8 cellular contexts compared by ENCODE assay signal in genomic region chr1:208245185-208245705, GRCh38. TPM values are rescaled to one million over a fixed set of nuclear protein-coding genes. Genes with fewer than 3 reads are reported as not detected.
DNase-seq lines count a peak whose midpoint lies in the region; ATAC-seq and TF ChIP-seq lines count a peak whose summit lies in the region.

No MANE protein-coding gene starts in this region.

- WGBS in hepatocyte (ENCODE audit: low lambda C conversion rate, missing lambda C conversion rate): 15% methylated on average over 22 of the region's 22 CpGs

- peak overlapping the region; percentile 96 for H3K4me2 ChIP-seq in hepatocyte

- H4K20me1 ChIP-seq in hepatocyte (ENCODE audit: insufficient read depth, poor library complexity, severe bottlenecking): no peaks in the 10 kb centered on the region

- H3K27me3 ChIP-seq in hepatocyte: no peaks in the 10 kb centered on the region

- H3K9me3 ChIP-seq in hepatocyte (ENCODE audit: low read depth): no peaks in the 10 kb centered on the region

- TF ChIP-seq CTCF in GM10248 (IDR thresholded peaks at IDR 0.05; ENCODE audit: control extremely low read depth, extremely low read depth, low read depth, missing control alignments) (peak; percentile 78), hepatocyte (IDR thresholded peaks at IDR 0.05; ENCODE audit: poor library complexity) (peak; percentile 83)

- H3K79me2 ChIP-seq in hepatocyte: peaks cover 29% of the 10 kb centered on the region

- H2AFZ ChIP-seq in hepatocyte: peak overlapping the region; percentile 6

- H3K9me2 ChIP-seq in hepatocyte (replicated peaks; ENCODE audit: insufficient read depth): no peaks in the 10 kb centered on the region

- ATAC-seq in HG02763 (IDR thresholded peaks at IDR 0.05; ENCODE audit: unreplicated experiment) (peak; percentile 54), HG03439 (IDR thresholded peaks at IDR 0.05; ENCODE audit: unreplicated experiment) (no peak)

- H3K27ac ChIP-seq in hepatocyte: peak overlapping the region; percentile 68

- CTCF ChIA-PET in GM10248 (lab: Yijun Ruan, JAX): interaction anchor here (0.7 to 11.6 kb wide), 55 partner anchors 9 to 1002 kb away, joined by 3 to 189 read pairs (median 5); no protein-coding TSS in a partner anchor

- POLR2A ChIA-PET in GM10248 (lab: Yijun Ruan, JAX): no interaction called here

- DNase-seq in GM10248 (ENCODE audit: extremely low spot score): peak; percentile 77
- peak; percentile 95 for DNase-seq in NCI-H146 (lab: John Stamatoyannopoulos, UW)
- DNase-seq in T-helper 22 cell (ENCODE audit: low read depth): peak; percentile 33
- peak; percentile 95 for DNase-seq in astrocyte of the hippocampus (ENCODE audit: low read depth, low spot score)
- DNase-seq in hepatocyte (ENCODE audit: low spot score): peak; percentile 95
- peak; percentile 87 for DNase-seq in retina

- no peaks in the 10 kb centered on the region for H3K36me3 ChIP-seq in hepatocyte (replicated peaks; ENCODE audit: insufficient read depth, low read depth)

- H3K4me3 ChIP-seq in hepatocyte: no peak overlapping the region

- peaks cover 17% of the 10 kb centered on the region for H3K4me1 ChIP-seq in hepatocyte (ENCODE audit: insufficient read depth)

RNA-seq across cellular contexts. Expression of gene PLXNA2, which starts 1.1 kb away (rescaled TPM):
- total RNA-seq in hepatocyte: 8.3 and 9.8 TPM in 2 replicates
- polyA plus RNA-seq in hepatocyte: 13.1 and 16.4 TPM in 2 replicates

Comparison
In these comparisons a context has a peak if more than half of its experiments do, and no peak if none do; other contexts are left out.
1. DNase-seq: peak in every context shown above with its lines; median percentile 95 in NCI-H146; 95 in astrocyte of the hippocampus; 95 in hepatocyte; 87 in retina; 77 in GM10248; 33 in T-helper 22 cell.